14 cellular contexts compared by ENCODE assay signal in genomic region chr2:2524340-2524941, GRCh38.
DNase-seq lines count a peak whose midpoint lies in the region; ATAC-seq, FAIRE-seq and TF ChIP-seq lines count a peak whose summit lies in the region.
"Had no signal": no experiment of that assay in that cellular context is flagged by ENCODE, and none has a peak within 500 bp of the region (broad histone marks: within the 10 kb centered on the region; RNA-seq: fewer than 3 reads in every experiment).

No MANE protein-coding gene starts in this region.

- no peaks in the 10 kb centered on the region for H3K36me3 ChIP-seq in BE2C
- no peaks in the 10 kb centered on the region for H3K36me3 ChIP-seq in K562 (ENCODE audit: control insufficient read depth, insufficient read depth, low read length)
- no peaks in the 10 kb centered on the region for H3K36me3 ChIP-seq in neural cell (ENCODE audit: insufficient read depth, low read length)
- H3K36me3 ChIP-seq in breast epithelium = no peaks in the 10 kb centered on the region
- H3K36me3 ChIP-seq: HAP-1, SJSA1 had no signal

- no peaks in the 10 kb centered on the region for H3F3A ChIP-seq in neural cell (ENCODE audit: insufficient read depth, low read length, poor library complexity, severe bottlenecking)

- H3K79me2 ChIP-seq in K562 (ENCODE audit: control insufficient read depth, insufficient read depth, low read length) (no peaks in the 10 kb centered on the region), neural cell (replicated peaks; ENCODE audit: insufficient read depth, low read length) (no peaks in the 10 kb centered on the region)

- no peak overlapping the region for H2AFZ ChIP-seq in K562 (ENCODE audit: low read depth, low read length)
- H2AFZ ChIP-seq in neural cell (ENCODE audit: low read depth, low read length) = peak overlapping the region; percentile 56

- CTCF ChIA-PET in K562 (lab: Yijun Ruan, JAX; ENCODE audit: low intra/inter-chr PET ratio) = no interaction called here

- TF ChIP-seq CTCF in BE2C (IDR thresholded peaks at IDR 0.05; ENCODE audit: low read depth, low read length) = no peak
- no peak for TF ChIP-seq CTCF in K562 (IDR thresholded peaks at IDR 0.05 in 2 of 3, conservative IDR thresholded peaks at IDR 0.05 in 1 of 3; ENCODE audit: insufficient read depth in 2 of 3, low read depth in 1 of 3, low read length in 3 of 3)
- no peak for TF ChIP-seq CTCF in neural cell (IDR thresholded peaks at IDR 0.05; ENCODE audit: poor library complexity, severe bottlenecking)
- no peak for TF ChIP-seq CTCF in breast epithelium (IDR thresholded peaks at IDR 0.05)

- no peak for FAIRE-seq in K562 (lab: Jason Lieb, UNC)

- DNase-seq in BE2C (peak; percentile 74), NCI-H345 (lab: John Stamatoyannopoulos, UW) (peak; percentile 44), K562 (ENCODE audit: extremely low read depth in 1 of 4, low spot score in 3 of 4) (no peak), breast epithelium (ENCODE audit: low spot score in 2 of 2) (no peak)
- DNase-seq: DMS 273 treated with DMSO at 0.1 percent for 48 hours, IMR-90, NCI-H2029, NCI-H774, T-cell had no signal

- TF ChIP-seq EP300 in K562 (IDR thresholded peaks at IDR 0.05; ENCODE audit: low read length) (no peak), neural cell (conservative IDR thresholded peaks at IDR 0.05; ENCODE audit: poor library complexity, severe bottlenecking) (no peak)

- no peak for TF ChIP-seq RAD21 in K562 (CRISPR knock-in tag; conservative IDR thresholded peaks at IDR 0.05 in 1 of 2, IDR thresholded peaks at IDR 0.05 in 1 of 2)
- TF ChIP-seq RAD21 in neural cell (conservative IDR thresholded peaks at IDR 0.05) = no peak

- H3K9me3 ChIP-seq in BE2C (no peaks in the 10 kb centered on the region), K562 (replicated peaks; ENCODE audit: control insufficient read depth, insufficient read depth, low read depth, low read length) (no peaks in the 10 kb centered on the region), neural cell (ENCODE audit: low read length) (no peaks in the 10 kb centered on the region), breast epithelium (no peaks in the 10 kb centered on the region)
- H3K9me3 ChIP-seq: SJSA1 had no signal

- no peaks in the 10 kb centered on the region for H3K9me2 ChIP-seq in neural cell (ENCODE audit: insufficient read depth, low read length)

- POLR2A ChIA-PET in K562 (lab: Yijun Ruan, JAX) = no interaction called here

- peaks cover 19% of the 10 kb centered on the region for H3K4me1 ChIP-seq in BE2C
- no peaks in the 10 kb centered on the region for H3K4me1 ChIP-seq in K562 (replicated peaks in 1 of 2; ENCODE audit: control insufficient read depth in 2 of 2, insufficient read depth in 2 of 2, low read length in 2 of 2)
- no peaks in the 10 kb centered on the region for H3K4me1 ChIP-seq in breast epithelium
- H3K4me1 ChIP-seq: HAP-1, SJSA1 had no signal

- no peak overlapping the region for H3K9ac ChIP-seq in K562 (ENCODE audit: insufficient read depth in 1 of 2, low read depth in 2 of 2, low read length in 2 of 2)
- peak overlapping the region; percentile 52 for H3K9ac ChIP-seq in neural cell (ENCODE audit: low read length)

- H3K9me1 ChIP-seq in K562 (ENCODE audit: control insufficient read depth, insufficient read depth, low read length) = no peaks in the 10 kb centered on the region

- intact Hi-C loops in K562 (cut with micrococcal nuclease) (no loop called here), breast epithelium (cut with DNase I; ENCODE audit: low total_unique reads) (no loop called here)

- H3K27ac ChIP-seq in K562 (ENCODE audit: extremely low read depth, low read depth, low read length) = no peak overlapping the region
- peak overlapping the region; percentile 65 for H3K27ac ChIP-seq in neural cell (ENCODE audit: low read length)
- H3K27ac ChIP-seq in breast epithelium = no peak overlapping the region
- H3K27ac ChIP-seq: SJSA1 had no signal

- no peak for TF ChIP-seq POLR2A in K562 (conservative IDR thresholded peaks at IDR 0.05)
- TF ChIP-seq POLR2A in breast epithelium (IDR thresholded peaks at IDR 0.05) = no peak

- BruUV-seq in K562 (replicated peaks; lab: Mats Ljungman, UMichigan) = no TSS peak

- H3K4me2 ChIP-seq in K562 (ENCODE audit: insufficient read depth, low read length) = no peak overlapping the region
- no peak overlapping the region for H3K4me2 ChIP-seq in neural cell (ENCODE audit: low read length)

- H3K27me3 ChIP-seq in BE2C = no peaks in the 10 kb centered on the region
- H3K27me3 ChIP-seq in K562 (ENCODE audit: control insufficient read depth in 2 of 2, insufficient read depth in 2 of 2, low read length in 2 of 2) = peaks cover 2 to 6% of the 10 kb centered on the region in 2 experiments; a peak in 3 of 5 replicates
- no peaks in the 10 kb centered on the region for H3K27me3 ChIP-seq in neural cell (ENCODE audit: insufficient read depth, low read depth, low read length)
- peaks cover 0 to 2% of the 10 kb centered on the region in 2 donors for H3K27me3 ChIP-seq in breast epithelium
- H3K27me3 ChIP-seq: SJSA1 had no signal

- H4K20me1 ChIP-seq in K562 (replicated peaks; ENCODE audit: control insufficient read depth, insufficient read depth, low read length) = no peaks in the 10 kb centered on the region
- H4K20me1 ChIP-seq in neural cell (ENCODE audit: insufficient read depth) = no peaks in the 10 kb centered on the region

- peak overlapping the region; percentile 30 for H3K4me3 ChIP-seq in BE2C (ENCODE audit: low read depth, low read length)
- no peak overlapping the region for H3K4me3 ChIP-seq in K562
- H3K4me3 ChIP-seq in neural cell (ENCODE audit: low read length) = peak overlapping the region; percentile 37
- H3K4me3 ChIP-seq in breast epithelium = no peak overlapping the region
- H3K4me3 ChIP-seq: HAP-1, SJSA1 had no signal

- ATAC-seq in K562 (no peak), GM21825 (IDR thresholded peaks at IDR 0.05; ENCODE audit: unreplicated experiment) (no peak), HG02623 (IDR thresholded peaks at IDR 0.05; ENCODE audit: unreplicated experiment) (no peak)
- ATAC-seq: T-cell had no signal

- in situ Hi-C loops in K562 (cut with MboI) = no loop called here

- 0% methylated on average over 12 of the region's 12 CpGs for WGBS in K562 (ENCODE audit: insufficient coverage, low coverage, missing lambda C conversion rate)

TF ChIP-seq in K562, 482 proteins besides CTCF, POLR2A, EP300 and RAD21:
- TF ChIP-seq POU5F1 (IDR thresholded peaks at IDR 0.05; ENCODE audit: borderline replicate concordance, low read depth, low read length, partially characterized antibody) (no peak), NFIC (IDR thresholded peaks at IDR 0.05) (peak; percentile 71)

TF ChIP-seq in neural cell, 6 proteins besides CTCF, POLR2A, EP300 and RAD21:
- TF ChIP-seq EZH2 (IDR thresholded peaks at IDR 0.05; ENCODE audit: borderline replicate concordance, insufficient read depth, low read length, poor library complexity, severe bottlenecking) (no peak), POLR2AphosphoS5 (IDR thresholded peaks at IDR 0.05) (no peak), TAF1 (IDR thresholded peaks at IDR 0.05; ENCODE audit: low read depth) (no peak), MXI1 (conservative IDR thresholded peaks at IDR 0.05; ENCODE audit: poor library complexity, severe bottlenecking) (no peak), SMC3 (conservative IDR thresholded peaks at IDR 0.05; ENCODE audit: poor library complexity) (no peak), REST (IDR thresholded peaks at IDR 0.05; ENCODE audit: borderline replicate concordance) (no peak)

Comparison
In these comparisons a context has a peak if more than half of its experiments do, and no peak if none do; other contexts are left out.
1. DNase-seq: peak in BE2C (single experiment) and NCI-H345 (single experiment); none in K562 (0 of 4) and breast epithelium (0 of 2).
2. H3K4me3 ChIP-seq: peak in BE2C (single experiment) and neural cell (single experiment); none in K562 (single experiment) and breast epithelium (0 of 3).